ENCODE assay signal across 8 cellular contexts in genomic region chr3:122668930-122669730, GRCh38. TPM values are rescaled to one million over a fixed set of nuclear protein-coding genes. Genes with fewer than 3 reads are reported as not detected.
DNase-seq lines count a peak whose midpoint lies in the region; ATAC-seq and TF ChIP-seq lines count a peak whose summit lies in the region.

No MANE protein-coding gene starts in this region.

- ATAC-seq in GM19468 (IDR thresholded peaks at IDR 0.05; ENCODE audit: extremely low read depth, unreplicated experiment): peak; percentile 52
- no peak for ATAC-seq in CD8-positive, alpha-beta T cell

- no peaks in the 10 kb centered on the region for H3K36me3 Mint-ChIP-seq in CD8-positive, alpha-beta T cell

- H3K27ac Mint-ChIP-seq in CD8-positive, alpha-beta T cell: no peak overlapping the region

- no peak overlapping the region for H4K8ac ChIP-seq in neuronal stem cell (ENCODE audit: low read depth, low read length)

- no peak overlapping the region for H3K14ac ChIP-seq in neuronal stem cell (ENCODE audit: low read length)

- no peak overlapping the region for H2BK120ac ChIP-seq in neuronal stem cell (ENCODE audit: low read depth, low read length)

- H4K91ac ChIP-seq in neuronal stem cell (ENCODE audit: low read depth, low read length, poor library complexity): no peak overlapping the region

- H2BK15ac ChIP-seq in neuronal stem cell (ENCODE audit: low read length): no peak overlapping the region

- no peaks in the 10 kb centered on the region for H3K9me2 ChIP-seq in Loucy (replicated peaks; ENCODE audit: low read depth, low read length)

- H3K79me2 ChIP-seq in Loucy (ENCODE audit: insufficient read depth, low read length): no peaks in the 10 kb centered on the region

- H2BK5ac ChIP-seq in neuronal stem cell (ENCODE audit: low read length): no peak overlapping the region

- no peak overlapping the region for H3K9ac ChIP-seq in Loucy (ENCODE audit: low read depth, low read length, poor library complexity, severe bottlenecking)
- no peak overlapping the region for H3K9ac ChIP-seq in neuronal stem cell (ENCODE audit: low read depth, low read length, poor library complexity)

- no peaks in the 10 kb centered on the region for H4K20me1 ChIP-seq in Loucy (ENCODE audit: insufficient read depth, low read length, poor library complexity, severe bottlenecking)

- no peaks in the 10 kb centered on the region for H3F3A ChIP-seq in Loucy (ENCODE audit: low read depth)

- H3K27ac ChIP-seq in brain microvascular endothelial cell: peak overlapping the region; percentile 17
- H3K27ac ChIP-seq in CD8-positive, alpha-beta T cell (ENCODE audit: low read depth, low read length): no peak overlapping the region
- no peak overlapping the region for H3K27ac ChIP-seq in neuronal stem cell (replicated peaks; ENCODE audit: low read length)

- no peak overlapping the region for H3K23ac ChIP-seq in neuronal stem cell (ENCODE audit: low read depth, low read length, poor library complexity)

- H3K27me3 ChIP-seq in Loucy (ENCODE audit: insufficient read depth, low read length, poor library complexity, severe bottlenecking): no peaks in the 10 kb centered on the region
- H3K27me3 ChIP-seq in brain microvascular endothelial cell (replicated peaks): no peaks in the 10 kb centered on the region
- H3K27me3 ChIP-seq in CD8-positive, alpha-beta T cell (ENCODE audit: insufficient read depth, low read length): no peaks in the 10 kb centered on the region
- H3K27me3 ChIP-seq in neuronal stem cell (ENCODE audit: control insufficient read depth in 3 of 3, insufficient read depth in 3 of 3, low read depth in 1 of 3, low read length in 3 of 3): peaks cover 0 to 2% (median 0%) of the 10 kb centered on the region in 3 experiments

- no peaks in the 10 kb centered on the region for H3K4me1 Mint-ChIP-seq in CD8-positive, alpha-beta T cell (ENCODE audit: low read depth)

- H2BK12ac ChIP-seq in neuronal stem cell (ENCODE audit: low read length): no peak overlapping the region

- no peaks in the 10 kb centered on the region for H3K36me3 ChIP-seq in Loucy (ENCODE audit: insufficient read depth, low read length)
- no peaks in the 10 kb centered on the region for H3K36me3 ChIP-seq in brain microvascular endothelial cell (replicated peaks)
- H3K36me3 ChIP-seq in CD8-positive, alpha-beta T cell (ENCODE audit: insufficient read depth, low read length): no peaks in the 10 kb centered on the region
- H3K36me3 ChIP-seq in neuronal stem cell (replicated peaks in 1 of 2; ENCODE audit: control insufficient read depth in 2 of 2, insufficient read depth in 2 of 2, low read length in 2 of 2): no peaks in the 10 kb centered on the region

- TF ChIP-seq CTCF in Loucy (conservative IDR thresholded peaks at IDR 0.05; ENCODE audit: low read length) (no peak), brain microvascular endothelial cell (IDR thresholded peaks at IDR 0.05; ENCODE audit: low read depth, low read length, missing control alignments) (no peak)
- no peak for TF ChIP-seq CTCF in CD8-positive, alpha-beta T cell (IDR thresholded peaks at IDR 0.05)

- POLR2A ChIA-PET in CD8-positive, alpha-beta T cell (lab: Charles Lee): no interaction called here

- no peak overlapping the region for H3K18ac ChIP-seq in neuronal stem cell (ENCODE audit: low read length)

- H3K9me3 ChIP-seq in Loucy (ENCODE audit: insufficient read depth, low read depth, low read length) (no peaks in the 10 kb centered on the region), neuronal stem cell (replicated peaks in 1 of 2; ENCODE audit: control insufficient read depth in 2 of 2, insufficient read depth in 1 of 2, low read depth in 1 of 2, low read length in 2 of 2) (no peaks in the 10 kb centered on the region)
- no peaks in the 10 kb centered on the region for H3K9me3 ChIP-seq in CD8-positive, alpha-beta T cell (ENCODE audit: low read length)

- H3K4ac ChIP-seq in neuronal stem cell (ENCODE audit: low read length): no peak overlapping the region

- no peak overlapping the region for H3K4me3 Mint-ChIP-seq in CD8-positive, alpha-beta T cell

- no peak overlapping the region for H3K4me2 ChIP-seq in Loucy (ENCODE audit: low read depth, low read length, poor library complexity, severe bottlenecking)
- no peak overlapping the region for H3K4me2 ChIP-seq in neuronal stem cell (ENCODE audit: insufficient read depth, low read length, poor library complexity, severe bottlenecking)

- in situ Hi-C loops in ACHN (cut with HindIII; ENCODE audit: low pct_ligation_motif_present, low pct_unique_long_range_greater_than_20kb, low sequenced_read_pairs): no loop called here
- in situ Hi-C loops in brain microvascular endothelial cell (cut with HindIII; ENCODE audit: low pct_ligation_motif_present, low sequenced_read_pairs): no loop called here

- CTCF ChIA-PET in CD8-positive, alpha-beta T cell (lab: Charles Lee): interaction anchor here (1.0 to 1.5 kb wide), 3 partner anchors 8 to 515 kb away, joined by 3 read pairs; no protein-coding TSS in a partner anchor

- no peak overlapping the region for H3K4me3 ChIP-seq in Loucy (ENCODE audit: low read length, poor library complexity, severe bottlenecking)
- H3K4me3 ChIP-seq in brain microvascular endothelial cell (ENCODE audit: low read depth, low read length): no peak overlapping the region
- H3K4me3 ChIP-seq in CD8-positive, alpha-beta T cell (ENCODE audit: low read depth, low read length): no peak overlapping the region
- H3K4me3 ChIP-seq in neuronal stem cell (ENCODE audit: low read length in 2 of 2): no peak overlapping the region

- H3K27me3 Mint-ChIP-seq in CD8-positive, alpha-beta T cell (ENCODE audit: low read depth): no peaks in the 10 kb centered on the region

- H3K4me1 ChIP-seq in Loucy (ENCODE audit: insufficient read depth, low read length, poor library complexity, severe bottlenecking) (no peaks in the 10 kb centered on the region), neuronal stem cell (ENCODE audit: control insufficient read depth in 2 of 2, insufficient read depth in 1 of 2, low read depth in 1 of 2, low read length in 2 of 2) (no peaks in the 10 kb centered on the region)
- no peaks in the 10 kb centered on the region for H3K4me1 ChIP-seq in CD8-positive, alpha-beta T cell (ENCODE audit: insufficient read depth, low read length)

- H2AFZ ChIP-seq in Loucy (ENCODE audit: low read length): 0 out of 2 replicates have a peak overlapping the region, but pooled peaks have one; percentile 15
- no peak overlapping the region for H2AFZ ChIP-seq in neuronal stem cell (ENCODE audit: low read length)

- H3K79me1 ChIP-seq in neuronal stem cell (ENCODE audit: low read depth, low read length): no peaks in the 10 kb centered on the region

- no peak overlapping the region for H2AK5ac ChIP-seq in neuronal stem cell (ENCODE audit: low read depth, low read length)

- DNase-seq in ACHN: peak; percentile 57
- DNase-seq in brain microvascular endothelial cell: peak; percentile 88
- no peak for DNase-seq in NCI-H2196 treated with DMSO at 0.1 percent for 48 hours (lab: John Stamatoyannopoulos, UW; ENCODE audit: unreplicated experiment)
- DNase-seq in RPMI8226: no peak
- no peak for DNase-seq in CD8-positive, alpha-beta T cell
- DNase-seq in neuronal stem cell (ENCODE audit: low spot score): no peak

- H3K9me3 Mint-ChIP-seq in CD8-positive, alpha-beta T cell: no peaks in the 10 kb centered on the region

- WGBS in neuronal stem cell (ENCODE audit: extremely low coverage in 2 of 2, insufficient read length in 2 of 2, insufficient replicate concordance in 1 of 2), 2 donors: no CpG with 5 or more reads among the region's 8 CpGs

- intact Hi-C loops in CD8-positive, alpha-beta T cell (cut with DNase I, micrococcal nuclease): no loop called here

RNA-seq across cellular contexts. Expression of gene PARP14, which starts 11.5 kb away (rescaled TPM):
- total RNA-seq in CD8-positive, alpha-beta T cell: 10 to 100 TPM; 39.8 to 42.3 TPM
- polyA plus RNA-seq in neuronal stem cell (2013, experiment 1 of 2): 0.71 TPM
- polyA plus RNA-seq in neuronal stem cell (2013, experiment 2 of 2): 0.89 TPM

Comparison
In these comparisons a context has a peak if more than half of its experiments do, and no peak if none do; other contexts are left out.
1. DNase-seq: peak in ACHN (single experiment) and brain microvascular endothelial cell (single experiment); none in NCI-H2196 treated with DMSO at 0.1 percent for 48 hours (single experiment), RPMI8226 (single experiment), CD8-positive, alpha-beta T cell (0 of 7) and neuronal stem cell (single experiment).